ENCODE assay signal across 16 cellular contexts in the genomic region with DNA sequence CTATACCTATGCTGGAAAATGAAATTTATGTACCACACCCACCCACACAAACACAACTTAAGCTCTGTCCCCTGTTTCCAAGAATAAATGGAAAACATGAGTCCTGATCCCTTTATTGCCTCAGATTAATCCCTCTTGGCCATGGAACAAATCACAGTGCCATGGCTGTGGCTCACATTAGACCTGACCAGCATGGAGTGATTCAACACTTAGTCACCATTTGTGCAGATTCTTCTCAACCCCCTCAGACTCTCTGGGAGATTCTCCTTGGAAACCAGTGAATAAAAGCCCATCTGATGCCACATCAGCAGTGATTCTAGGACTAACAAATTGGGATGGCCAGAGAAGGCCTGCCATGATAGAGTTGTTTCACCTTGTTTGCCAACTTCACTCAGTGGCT.
DNase-seq lines count a peak whose midpoint lies in the region; TF ChIP-seq lines count a peak whose summit lies in the region.
"Had no signal": no experiment of that assay in that cellular context is flagged by ENCODE, and none has a peak within 500 bp of the region (broad histone marks: within the 10 kb centered on the region; RNA-seq: fewer than 3 reads in every experiment).

No MANE protein-coding gene starts in this region.

- H3K4me3 ChIP-seq in astrocyte of the spinal cord (ENCODE audit: low read depth, low read length): no peak overlapping the region
- no peak overlapping the region for H3K4me3 ChIP-seq in kidney epithelial cell (ENCODE audit: low read depth, low read length)
- H3K4me3 ChIP-seq in thyroid gland (replicated peaks in 1 of 3): no peak overlapping the region
- H3K4me3 ChIP-seq: gastroesophageal sphincter, left ventricle myocardium inferior, neural progenitor cell had no signal

- H3K4me1 ChIP-seq in thyroid gland: no peaks in the 10 kb centered on the region
- H3K4me1 ChIP-seq: BE2C, gastroesophageal sphincter, left ventricle myocardium inferior, neural progenitor cell had no signal

- no peak for TF ChIP-seq POLR2A in thyroid gland (IDR thresholded peaks at IDR 0.05)

- intact Hi-C loops in thyroid gland (cut with DNase I): no loop called here

- H3K27me3 ChIP-seq in kidney epithelial cell (ENCODE audit: control insufficient read depth, insufficient read depth, low read length) (no peaks in the 10 kb centered on the region), thyroid gland (no peaks in the 10 kb centered on the region)
- H3K27me3 ChIP-seq: BE2C, gastroesophageal sphincter, neural progenitor cell had no signal

- no peak for TF ChIP-seq CTCF in astrocyte of the spinal cord (IDR thresholded peaks at IDR 0.05; ENCODE audit: low read depth, low read length)
- no peak for TF ChIP-seq CTCF in kidney epithelial cell (IDR thresholded peaks at IDR 0.05; ENCODE audit: insufficient read depth, low read length, poor library complexity, severe bottlenecking)
- no peak for TF ChIP-seq CTCF in thyroid gland (IDR thresholded peaks at IDR 0.05)

- H3K9me3 ChIP-seq in thyroid gland: no peaks in the 10 kb centered on the region
- H3K9me3 ChIP-seq: BE2C had no signal

- no peaks in the 10 kb centered on the region for H3K36me3 ChIP-seq in kidney epithelial cell (ENCODE audit: control insufficient read depth, insufficient read depth, low read length)
- no peaks in the 10 kb centered on the region for H3K36me3 ChIP-seq in thyroid gland
- H3K36me3 ChIP-seq: BE2C, gastroesophageal sphincter, left ventricle myocardium inferior, neural progenitor cell had no signal

- H3K27ac ChIP-seq in thyroid gland: no peak overlapping the region
- H3K27ac ChIP-seq: gastroesophageal sphincter, HL-60, left ventricle myocardium inferior, neural progenitor cell had no signal

- peak; percentile 94 for DNase-seq in AG08395 (ENCODE audit: low spot score)
- DNase-seq in HS-5 (ENCODE audit: low read depth): peak; percentile 90
- DNase-seq in astrocyte of the spinal cord (ENCODE audit: low read depth, low spot score): peak; percentile 96
- peak; percentile 88 for DNase-seq in kidney epithelial cell (ENCODE audit: low read depth)
- no peak for DNase-seq in thyroid gland
- no peak for DNase-seq in activated CD4-positive, alpha-beta T cell treated with anti-CD3 and anti-CD28 coated beads, Interleukin-2, amount 50 U/mL, for 48 hours
- DNase-seq in GDM1 (lab: John Stamatoyannopoulos, UW): no peak
- DNase-seq in SIG-M5 treated with dmso at 0.1 percent for 504 hours (lab: John Stamatoyannopoulos, UW; ENCODE audit: unreplicated experiment): no peak
- DNase-seq: activated CD8-positive, alpha-beta T cell treated with anti-CD3 and anti-CD28 coated beads, Interleukin-2, amount 10 ng/mL, durations not matched to agents 7 days and 5 days; activated naive CD4-positive, alpha-beta T cell treated with Interleukin-2 at 50 U/mL for 16 hours; BE2C; left ventricle myocardium inferior; NCI-H2227 treated with DMSO at 0.1 percent for 48 hours had no signal

- in situ Hi-C loops in astrocyte of the spinal cord (cut with HindIII; ENCODE audit: low sequenced_read_pairs): no loop called here

Comparison
In these comparisons a context has a peak if more than half of its experiments do, and no peak if none do; other contexts are left out.
1. DNase-seq: peak in AG08395 (single experiment), HS-5 (single experiment), astrocyte of the spinal cord (single experiment) and kidney epithelial cell (single experiment); none in thyroid gland (0 of 2), activated CD4-positive, alpha-beta T cell treated with anti-CD3 and anti-CD28 coated beads, Interleukin-2, amount 50 U/mL, for 48 hours (0 of 2), GDM1 (single experiment) and SIG-M5 treated with dmso at 0.1 percent for 504 hours (single experiment).